17 cellular contexts compared by ENCODE assay signal in genomic region chr6:43671801-43672690, GRCh38. TPM values are rescaled to one million over a fixed set of nuclear protein-coding genes. Genes with fewer than 3 reads are reported as not detected.
DNase-seq lines count a peak whose midpoint lies in the region; ATAC-seq and TF ChIP-seq lines count a peak whose summit lies in the region.
"Had no signal": no experiment of that assay in that cellular context is flagged by ENCODE, and none has a peak within 500 bp of the region (broad histone marks: within the 10 kb centered on the region; RNA-seq: fewer than 3 reads in every experiment).

No MANE protein-coding gene starts in this region.

- H3K4me1 ChIP-seq in ascending aorta, result peaks cover 25 to 32% of the 10 kb centered on the region in 2 donors
- H3K4me1 ChIP-seq in lower lobe of right lung, result peaks cover 52% of the 10 kb centered on the region

- DNase-seq in WERI-Rb-1 (peak; percentile 64), ascending aorta (ENCODE audit: low spot score in 2 of 2) (no peak), lower lobe of right lung (no peak), sciatic nerve (ENCODE audit: low spot score) (no peak), NCI-H2081 treated with DMSO at 0.1 percent for 48 hours (lab: John Stamatoyannopoulos, UW) (no peak), KG1 (lab: John Stamatoyannopoulos, UW) (no peak)
- DNase-seq: activated CD8-positive, alpha-beta memory T cell treated with anti-CD3 and anti-CD28 coated beads for 24 hours; COR-L47; EL; H7; natural killer cell; NCI-H2029 treated with DMSO at 0.1 percent for 48 hours; NCI-H510A treated with DMSO at 0.1 percent for 48 hours; stimulated activated CD4-positive, alpha-beta T cell treated with anti-CD3 and anti-CD28 coated beads, Interleukin-15, amount 100 ng/mL, for 24 hours; stimulated activated naive CD4-positive, alpha-beta T cell treated with Interleukin-2 at 50 U/mL for 16 hours had no signal

- peak overlapping the region; percentile 33 for H3K27ac ChIP-seq in WERI-Rb-1
- H3K27ac ChIP-seq in ascending aorta, result peak overlapping the region; percentile 44 to 61
- peak overlapping the region; percentile 43 for H3K27ac ChIP-seq in lower lobe of right lung

- intact Hi-C loops in ascending aorta (cut with DNase I) (loop anchor here (2.0 kb wide), 1 partner anchor 15 kb away; the partner anchor contains the start of gene MRPS18A), lower lobe of right lung (cut with DNase I) (no loop called here), sciatic nerve (cut with DNase I) (no loop called here)

- TF ChIP-seq CTCF in WERI-Rb-1 (IDR thresholded peaks at IDR 0.05; ENCODE audit: low read depth, low read length) (no peak), ascending aorta (IDR thresholded peaks at IDR 0.05) (no peak), lower lobe of right lung (IDR thresholded peaks at IDR 0.05) (no peak)

- H3K4me3 ChIP-seq in WERI-Rb-1 (ENCODE audit: low read depth, low read length), result no peak overlapping the region
- H3K4me3 ChIP-seq in ascending aorta, result no peak overlapping the region
- no peak overlapping the region for H3K4me3 ChIP-seq in lower lobe of right lung
- H3K4me3 ChIP-seq: lung had no signal

- H3K36me3 ChIP-seq in WERI-Rb-1, result peaks cover 73% of the 10 kb centered on the region
- H3K36me3 ChIP-seq in ascending aorta, result peaks cover 40 to 62% of the 10 kb centered on the region in 2 donors
- H3K36me3 ChIP-seq in lower lobe of right lung, result peaks cover 68% of the 10 kb centered on the region

- ATAC-seq in lower lobe of right lung (no peak), sciatic nerve (peak; percentile 0), HG03565 (IDR thresholded peaks at IDR 0.05; ENCODE audit: unreplicated experiment) (no peak)
- ATAC-seq: natural killer cell had no signal

- H3K27me3 ChIP-seq in WERI-Rb-1 (ENCODE audit: insufficient read depth, low read depth, severe bottlenecking), result no peaks in the 10 kb centered on the region
- no peaks in the 10 kb centered on the region for H3K27me3 ChIP-seq in ascending aorta
- H3K27me3 ChIP-seq in lower lobe of right lung (ENCODE audit: low read depth), result no peaks in the 10 kb centered on the region

- H3K9me3 ChIP-seq in WERI-Rb-1 (ENCODE audit: severe bottlenecking) (no peaks in the 10 kb centered on the region), ascending aorta (no peaks in the 10 kb centered on the region), lower lobe of right lung (no peaks in the 10 kb centered on the region)

RNA-seq across cellular contexts. Expression of gene MRPS18A, which starts 15.5 kb away (rescaled TPM):
- total RNA-seq in ascending aorta (29.8 TPM), lower lobe of right lung (30.2 TPM), sciatic nerve (29.7 TPM)

RNA-seq across cellular contexts. Expression of gene RSPH9, which starts 27.2 kb away (rescaled TPM):
- not detected for total RNA-seq in ascending aorta
- 2.6 TPM for total RNA-seq in lower lobe of right lung
- 0.49 TPM for total RNA-seq in sciatic nerve

RNA-seq across cellular contexts. Expression of gene MAD2L1BP, which starts 36.4 kb away (rescaled TPM):
- 15.0 TPM for total RNA-seq in ascending aorta
- 19.2 TPM for total RNA-seq in lower lobe of right lung
- total RNA-seq in sciatic nerve, result 16.8 TPM

RNA-seq across cellular contexts. Expression of gene GTPBP2, which starts 43.0 kb away (rescaled TPM):
- total RNA-seq in ascending aorta (30.7 TPM), lower lobe of right lung (90.9 TPM), sciatic nerve (60.6 TPM)
